In the genomic region with DNA sequence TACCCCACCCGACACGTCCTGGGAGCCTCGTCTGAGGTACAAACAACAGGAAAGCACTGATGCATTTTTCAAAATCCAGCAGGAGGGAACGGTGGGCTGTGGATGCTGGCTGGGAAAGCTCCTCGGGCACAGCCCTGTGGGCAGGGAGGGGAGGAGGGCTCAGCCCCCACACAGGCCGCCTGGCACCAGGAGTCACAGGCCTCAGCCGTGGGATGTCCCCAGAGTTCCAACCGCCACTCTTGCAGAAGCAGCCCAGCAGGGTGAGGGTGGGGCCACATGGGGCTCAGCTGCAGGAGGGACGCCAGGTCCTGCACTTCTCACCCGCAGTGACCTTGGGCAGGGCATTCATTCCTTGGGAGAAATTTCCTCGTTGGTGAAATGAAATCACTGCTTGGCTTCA, we compare ENCODE assay signal across 20 cellular contexts.
"Had no signal": no experiment of that assay in that cellular context is flagged by ENCODE, and none has a peak within 500 bp of the region (broad histone marks: within the 10 kb centered on the region; RNA-seq: fewer than 3 reads in every experiment).

No MANE protein-coding gene starts in this region.

- H3K9me3 ChIP-seq: prostate gland, thyroid gland had no signal

- DNase-seq: activated CD4-positive, alpha-beta T cell treated with anti-CD3 and anti-CD28 coated beads for 1 hour; activated CD4-positive, alpha-beta T cell treated with anti-CD3 and anti-CD28 coated beads, Interleukin-2, amount 50 U/mL, for 1 hour; activated naive CD4-positive, alpha-beta T cell treated with Interleukin-2 at 50 U/mL for 16 hours; activated T-cell treated with anti-CD3 and anti-CD28 coated beads, Interleukin-2, amount 50 U/mL, for 24 hours; anterior cingulate cortex; effector CD4-positive, alpha-beta T cell; erythroblast; foreskin fibroblast; mesenchymal stem cell; stimulated activated CD4-positive, alpha-beta T cell treated with anti-CD3 and anti-CD28 coated beads, Interleukin-1b, Interleukin-23, amount 100 ng/mL, for 48 hours; substantia nigra; T-helper 9 cell; thyroid gland had no signal

- H3K4me3 ChIP-seq: body of pancreas, cardiac muscle cell, left lung, mucosa of descending colon, prostate gland, right atrium auricular region, thyroid gland had no signal

- H3K27ac ChIP-seq: body of pancreas, cardiac muscle cell, left lung, prostate gland, right atrium auricular region, thyroid gland had no signal

- ATAC-seq: activated T-helper 17 cell treated with anti-CD3 and anti-CD28 coated beads, Interleukin-2, amount 50 U/mL, for 72 hours; body of pancreas; left lung; mucosa of descending colon had no signal

- H3K36me3 ChIP-seq: cardiac muscle cell, left lung, prostate gland, right atrium auricular region, thyroid gland had no signal

- H3K27me3 ChIP-seq: body of pancreas, cardiac muscle cell, right atrium auricular region, thyroid gland had no signal

- H3K4me1 ChIP-seq: body of pancreas, left lung, prostate gland, right atrium auricular region, thyroid gland had no signal
